ENCODE assay signal across 29 cellular contexts in the genomic region with DNA sequence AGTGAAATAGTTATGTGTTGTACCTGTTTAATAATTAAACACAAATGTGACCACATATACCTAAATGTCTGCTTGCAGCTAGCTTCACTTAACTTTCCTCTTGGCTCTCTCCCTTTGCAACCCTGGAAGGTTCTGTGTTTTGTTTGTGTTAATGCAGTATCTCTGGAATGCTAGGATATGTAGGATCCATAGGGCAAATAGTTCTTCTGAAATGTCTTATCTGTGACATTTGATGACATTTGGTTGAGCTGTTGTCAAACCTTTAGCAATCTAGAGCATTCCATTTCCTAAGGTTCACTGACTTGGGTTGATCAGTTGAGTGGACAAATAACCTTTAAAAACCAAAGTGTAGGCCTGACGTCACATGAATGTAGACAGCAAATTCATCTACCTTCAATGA. TPM values are rescaled to one million over a fixed set of nuclear protein-coding genes. Genes with fewer than 3 reads are reported as not detected.
A peak's percentile ranks its signal among the peaks of the same experiment; 100 is the strongest.
DNase-seq lines count a peak whose midpoint lies in the region; ATAC-seq, FAIRE-seq and TF ChIP-seq lines count a peak whose summit lies in the region.
"Had no signal": no experiment of that assay in that cellular context is flagged by ENCODE, and none has a peak within 500 bp of the region (broad histone marks: within the 10 kb centered on the region; RNA-seq: fewer than 3 reads in every experiment).

No MANE protein-coding gene starts in this region.

- no peak for TF ChIP-seq POLR2A in heart left ventricle (IDR thresholded peaks at IDR 0.05)

- no peaks in the 10 kb centered on the region for H3K27me3 Mint-ChIP-seq in stimulated activated memory B cell treated with anti-CD40 and anti-IgM and Interleukin-4, amounts not matched to agents 10 μg/mL and 1 μg/mL and 100 μg/mL, for 72 hours

- WGBS in heart left ventricle, 4 donors, result 50 to 75% (median 66%) methylated on average over 1 of the region's 1 CpG

- H3K27ac ChIP-seq in cardiac muscle cell (peak overlapping the region; percentile 21), heart left ventricle (no peak overlapping the region)
- H3K27ac ChIP-seq: 22Rv1, SJCRH30, thoracic aorta had no signal

- H3K27me3 ChIP-seq in cardiac muscle cell (no peaks in the 10 kb centered on the region), heart left ventricle (no peaks in the 10 kb centered on the region)
- H3K27me3 ChIP-seq: SJCRH30 had no signal

- no peaks in the 10 kb centered on the region for H3K36me3 ChIP-seq in cardiac muscle cell
- H3K36me3 ChIP-seq in heart left ventricle, result peaks cover 0 to 24% (median 8%) of the 10 kb centered on the region in 9 donors
- H3K36me3 ChIP-seq: thoracic aorta had no signal

- H3K36me3 Mint-ChIP-seq in stimulated activated memory B cell treated with anti-CD40 and anti-IgM and Interleukin-4, amounts not matched to agents 10 μg/mL and 1 μg/mL and 100 μg/mL, for 72 hours, result peaks cover 27% of the 10 kb centered on the region

- H3K9me3 Mint-ChIP-seq in stimulated activated memory B cell treated with anti-CD40 and anti-IgM and Interleukin-4, amounts not matched to agents 10 μg/mL and 1 μg/mL and 100 μg/mL, for 72 hours, result peaks cover 3% of the 10 kb centered on the region
- H3K9me3 Mint-ChIP-seq: stimulated activated naive CD8-positive, alpha-beta T cell treated with anti-CD3 and anti-CD28 coated beads, Interleukin-15, Interleukin-2, amounts not matched to agents 100 ng/mL and 50 ng/mL, for 24 hours had no signal

- no peaks in the 10 kb centered on the region for H3K9me3 ChIP-seq in cardiac muscle cell (ENCODE audit: low read depth)
- H3K9me3 ChIP-seq in heart left ventricle, result no peaks in the 10 kb centered on the region
- H3K9me3 ChIP-seq: SJCRH30, thoracic aorta had no signal

- no peak overlapping the region for H3K4me3 Mint-ChIP-seq in stimulated activated memory B cell treated with anti-CD40 and anti-IgM and Interleukin-4, amounts not matched to agents 10 μg/mL and 1 μg/mL and 100 μg/mL, for 72 hours
- H3K4me3 Mint-ChIP-seq: activated CD4-positive, alpha-beta T cell treated with anti-CD3 and anti-CD28 coated beads for 36 hours; nephron progenitor cell; stimulated activated naive CD8-positive, alpha-beta T cell treated with anti-CD3 and anti-CD28 coated beads, Interleukin-15, Interleukin-2, amounts not matched to agents 100 ng/mL and 50 ng/mL, for 24 hours had no signal

- ATAC-seq in heart left ventricle, result no peak
- peak; percentile 77 for ATAC-seq in left lobe of liver
- ATAC-seq in stimulated activated memory B cell treated with anti-CD40 and anti-IgM and Interleukin-4, amounts not matched to agents 10 μg/mL and 1 μg/mL and 100 μg/mL, for 72 hours, result peak; percentile 48
- ATAC-seq in HG03139 (IDR thresholded peaks at IDR 0.05; ENCODE audit: unreplicated experiment), result no peak
- ATAC-seq: activated CD4-positive, alpha-beta T cell treated with anti-CD3 and anti-CD28 coated beads for 36 hours had no signal

- peak; percentile 87 for FAIRE-seq in RCC 7860 (lab: Jason Lieb, UNC)
- FAIRE-seq: astrocyte, small intestine, urothelium cell line had no signal

- DNase-seq in cardiac muscle cell (ENCODE audit: low read depth in 1 of 2, low spot score in 1 of 2) (no peak), heart left ventricle (no peak), RCC 7860 (ENCODE audit: low spot score) (peak; percentile 46), left lobe of liver (ENCODE audit: low spot score) (no peak), NCI-H82 treated with DMSO at 0.1 percent for 48 hours (lab: John Stamatoyannopoulos, UW; ENCODE audit: unreplicated experiment) (no peak), RKO (ENCODE audit: low spot score) (no peak)
- DNase-seq: activated CD4-positive, alpha-beta T cell treated with anti-CD3 and anti-CD28 coated beads for 36 hours; activated gamma-delta T cell; caudate nucleus; cortex of kidney; effector memory CD4-positive, alpha-beta T cell; erythroblast; HCEC 1CT; mammary epithelial cell; NCI-H1092 treated with DMSO at 0.1 percent for 48 hours; NCI-H1694 treated with DMSO at 0.1 percent for 48 hours; NCI-H446 treated with DMSO at 0.1 percent for 48 hours; nephron progenitor cell; retina; SJCRH30; small intestine; SW 1271 had no signal

- peaks cover 29% of the 10 kb centered on the region for H3K4me1 Mint-ChIP-seq in stimulated activated memory B cell treated with anti-CD40 and anti-IgM and Interleukin-4, amounts not matched to agents 10 μg/mL and 1 μg/mL and 100 μg/mL, for 72 hours
- H3K4me1 Mint-ChIP-seq: activated CD4-positive, alpha-beta T cell treated with anti-CD3 and anti-CD28 coated beads for 36 hours had no signal

- no peak overlapping the region for H3K27ac Mint-ChIP-seq in stimulated activated memory B cell treated with anti-CD40 and anti-IgM and Interleukin-4, amounts not matched to agents 10 μg/mL and 1 μg/mL and 100 μg/mL, for 72 hours
- H3K27ac Mint-ChIP-seq: activated CD4-positive, alpha-beta T cell treated with anti-CD3 and anti-CD28 coated beads for 36 hours; nephron progenitor cell; stimulated activated naive CD8-positive, alpha-beta T cell treated with anti-CD3 and anti-CD28 coated beads, Interleukin-15, Interleukin-2, amounts not matched to agents 100 ng/mL and 50 ng/mL, for 24 hours had no signal

- intact Hi-C loops in heart left ventricle (cut with DNase I), result no loop called here

- no peak for TF ChIP-seq CTCF in cardiac muscle cell (IDR thresholded peaks at IDR 0.05; ENCODE audit: low read depth, low read length)
- no peak for TF ChIP-seq CTCF in heart left ventricle (IDR thresholded peaks at IDR 0.05)

- H3K4me3 ChIP-seq in cardiac muscle cell (no peak overlapping the region), heart left ventricle (no peak overlapping the region)
- H3K4me3 ChIP-seq: SJCRH30, thoracic aorta had no signal

- H3K4me1 ChIP-seq in cardiac muscle cell (ENCODE audit: low read depth), result no peaks in the 10 kb centered on the region
- peaks cover 0 to 58% (median 32%) of the 10 kb centered on the region in 12 donors for H3K4me1 ChIP-seq in heart left ventricle
- H3K4me1 ChIP-seq: SJCRH30 had no signal

RNA-seq across cellular contexts. Expression of a gene that starts 21.8 kb away (rescaled TPM):
- total RNA-seq in cardiac muscle cell (260 and 304 TPM in 2 replicates), heart left ventricle (100 to 1,000 TPM; 331 to 460 (median 410) TPM), left lobe of liver (116 TPM)
- polyA plus RNA-seq in cardiac muscle cell (145 and 171 TPM in 2 replicates), heart left ventricle (100 to 1,000 TPM; 140 to 282 TPM)

Comparison
In these comparisons a context has a peak if more than half of its experiments do, and no peak if none do; other contexts are left out.
1. ATAC-seq: peak in left lobe of liver (single experiment) and stimulated activated memory B cell treated with anti-CD40 and anti-IgM and Interleukin-4, amounts not matched to agents 10 μg/mL and 1 μg/mL and 100 μg/mL, for 72 hours (single experiment); none in heart left ventricle (0 of 4) and HG03139 (single experiment).